Comparison of ENCODE assay signal across 8 cellular contexts in the genomic region with DNA sequence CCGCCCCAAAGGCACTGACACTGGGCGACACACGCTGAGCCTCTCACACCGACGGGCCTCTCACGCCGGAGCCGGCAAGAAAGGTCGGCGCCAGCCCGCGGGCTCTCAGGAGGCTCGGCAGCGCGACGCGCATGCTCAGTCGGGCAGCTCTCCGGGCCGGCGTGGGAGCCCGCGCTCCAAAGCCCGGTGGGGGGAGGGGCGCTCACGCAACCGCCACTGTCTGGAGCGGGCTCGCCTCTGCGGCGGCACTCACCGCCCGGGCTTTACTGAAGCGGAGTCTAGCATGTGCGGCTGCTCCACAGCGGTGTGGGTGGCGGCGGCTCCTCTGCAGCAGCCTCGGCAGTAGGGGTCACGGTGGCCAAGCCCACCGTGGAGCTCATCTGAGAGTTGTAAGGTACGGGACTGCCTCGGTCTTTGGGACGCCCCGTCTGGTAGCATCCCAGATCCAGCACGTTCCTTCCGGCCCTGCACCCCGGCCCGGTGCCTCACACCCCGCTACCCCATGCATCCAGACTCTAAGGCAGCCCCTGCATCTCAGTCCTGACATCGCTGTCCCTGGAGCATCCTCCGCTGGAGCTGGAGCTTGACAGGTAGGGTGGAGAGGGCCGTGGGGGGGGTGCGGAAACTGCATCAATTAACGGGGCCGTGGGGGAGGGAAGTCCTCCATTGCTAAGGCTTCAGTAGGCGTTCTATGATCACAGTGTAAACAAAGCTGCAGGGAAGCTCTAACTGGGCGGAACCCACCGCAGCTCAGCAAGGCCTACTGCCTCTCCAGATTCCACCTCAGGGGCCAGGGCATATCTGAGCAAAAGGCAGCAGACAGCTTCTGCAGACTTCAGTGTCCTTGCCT. TPM values are rescaled to one million over a fixed set of nuclear protein-coding genes. Genes with fewer than 3 reads are reported as not detected.
DNase-seq lines count a peak whose midpoint lies in the region; ATAC-seq and TF ChIP-seq lines count a peak whose summit lies in the region.
"Not testable (repeated sequence)": the region's sequence is repeated elsewhere in the genome, so short reads cannot be mapped to it uniquely, and the experiment has no call there.

No MANE protein-coding gene starts in this region.

- peaks cover 20% of the 10 kb centered on the region for H3K4me1 Mint-ChIP-seq in neural crest cell

- H3K27ac Mint-ChIP-seq in neural crest cell (ENCODE audit: unreplicated experiment) = not testable (repeated sequence)

- peaks cover 22% of the 10 kb centered on the region for H3K36me3 Mint-ChIP-seq in neural crest cell (ENCODE audit: low read depth)

- not testable (repeated sequence) for H3K9me3 Mint-ChIP-seq in neural crest cell

- H3K4me3 ChIP-seq in fibroblast of pulmonary artery (replicated peaks; ENCODE audit: low read depth, low read length) = peak overlapping the region; percentile 29

- ATAC-seq in GM21723 (IDR thresholded peaks at IDR 0.05; ENCODE audit: unreplicated experiment) = peak; percentile 85

- TF ChIP-seq CTCF in fibroblast of pulmonary artery (IDR thresholded peaks at IDR 0.05; ENCODE audit: low read length, missing control alignments); neural crest cell (conservative IDR thresholded peaks at IDR 0.05): not testable (repeated sequence)

- peak overlapping the region; percentile 47 for H3K4me3 Mint-ChIP-seq in neural crest cell

- in situ Hi-C loops in KBM-7 (cut with MboI; ENCODE audit: low pct_unique_long_range_greater_than_20kb, low sequenced_read_pairs) = not testable (repeated sequence)

- not testable (repeated sequence) for H3K27me3 Mint-ChIP-seq in neural crest cell (ENCODE audit: low read depth)

- peak; percentile 61 for DNase-seq in DMS 273 (lab: John Stamatoyannopoulos, UW; ENCODE audit: unreplicated experiment)
- peak; percentile 28 for DNase-seq in KBM-7
- DNase-seq in SK-N-DZ (ENCODE audit: low spot score) = peak; percentile 4
- peak; percentile 91 for DNase-seq in activated effector memory CD4-positive, alpha-beta T cell treated with anti-CD3 and anti-CD28 coated beads, Interleukin-2, amount 50 U/mL, for 16 hours
- DNase-seq in fibroblast of pulmonary artery (ENCODE audit: low read depth) = peak; percentile 7
- peak; percentile 59 for DNase-seq in neural crest cell (ENCODE audit: low read depth, low spot score)
- DNase-seq in stimulated activated CD8-positive, alpha-beta memory T cell treated with anti-CD3 and anti-CD28 coated beads, Interleukin-7, amount 100 ng/mL, for 1 hour (ENCODE audit: low read depth in 2 of 2) = peak; percentile 20 to 38

RNA-seq across cellular contexts. Expression of a gene that starts 18.4 kb away (rescaled TPM):
- polyA plus RNA-seq in SK-N-DZ (2014; cell fraction: cytosol; rRNA removed) = 1.9 and 4.2 TPM in 2 replicates
- 0.17 and 3.4 TPM in 2 replicates for polyA plus RNA-seq in SK-N-DZ (2014; cell fraction: nucleus; rRNA removed)
- total RNA-seq in neural crest cell = 15.1 and 17.1 TPM in 2 replicates

RNA-seq across cellular contexts. Expression of a gene that starts 44.7 kb away (rescaled TPM):
- 13.1 and 15.7 TPM in 2 replicates for polyA plus RNA-seq in SK-N-DZ (2014; cell fraction: cytosol; rRNA removed)
- polyA plus RNA-seq in SK-N-DZ (2014; cell fraction: nucleus; rRNA removed) = 158 and 175 TPM in 2 replicates
- 9.3 and 9.4 TPM in 2 replicates for total RNA-seq in neural crest cell

RNA-seq across cellular contexts. Expression of a gene that starts 53.5 kb away (rescaled TPM):
- 10.4 and 10.7 TPM in 2 replicates for polyA plus RNA-seq in SK-N-DZ (2014; cell fraction: cytosol; rRNA removed)
- 2.7 and 5.5 TPM in 2 replicates for polyA plus RNA-seq in SK-N-DZ (2014; cell fraction: nucleus; rRNA removed)
- 17.4 and 19.7 TPM in 2 replicates for total RNA-seq in neural crest cell

Comparison
In these comparisons a context has a peak if more than half of its experiments do, and no peak if none do; other contexts are left out.
1. Peak in every context shown above with its lines: DNase-seq, ATAC-seq and H3K4me3 ChIP-seq.
2. DNase-seq: peak in every context shown above with its lines; median percentile 91 in activated effector memory CD4-positive, alpha-beta T cell treated with anti-CD3 and anti-CD28 coated beads, Interleukin-2, amount 50 U/mL, for 16 hours; 61 in DMS 273; 59 in neural crest cell; 29 in stimulated activated CD8-positive, alpha-beta memory T cell treated with anti-CD3 and anti-CD28 coated beads, Interleukin-7, amount 100 ng/mL, for 1 hour; 28 in KBM-7; 7 in fibroblast of pulmonary artery; 4 in SK-N-DZ.